ENCODE assay signal across 12 cellular contexts in the genomic region with DNA sequence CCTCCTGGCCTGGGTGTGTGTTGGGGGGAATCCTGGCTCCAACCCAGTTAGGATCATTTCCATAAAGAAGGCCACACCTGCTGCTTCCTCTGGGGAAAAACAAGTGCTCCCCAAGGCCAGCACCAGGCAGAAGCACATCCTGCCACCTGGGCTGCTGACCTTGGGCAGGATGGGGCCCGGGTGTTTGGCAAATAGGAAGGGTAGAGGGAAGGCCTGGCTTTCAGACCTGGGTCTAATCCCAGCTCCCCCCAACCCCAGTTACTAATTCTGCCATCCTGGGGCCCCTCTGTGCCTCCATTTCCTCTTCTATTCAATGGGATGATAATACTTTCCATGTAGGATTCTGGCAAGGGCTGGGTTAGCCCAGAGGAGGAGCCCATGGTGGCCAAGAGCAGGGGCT. TPM values are rescaled to one million over a fixed set of nuclear protein-coding genes. Genes with fewer than 3 reads are reported as not detected.
A peak's percentile ranks its signal among the peaks of the same experiment; 100 is the strongest.
DNase-seq lines count a peak whose midpoint lies in the region; ATAC-seq and TF ChIP-seq lines count a peak whose summit lies in the region.
"Had no signal": no experiment of that assay in that cellular context is flagged by ENCODE, and none has a peak within 500 bp of the region (broad histone marks: within the 10 kb centered on the region; RNA-seq: fewer than 3 reads in every experiment).

No MANE protein-coding gene starts in this region.

- H3K4me1 Mint-ChIP-seq in T-cell, result peaks cover 69 to 83% (median 81%) of the 10 kb centered on the region in 3 donors
- H3K4me1 Mint-ChIP-seq in endothelial cell (ENCODE audit: unreplicated experiment), result peaks cover 8% of the 10 kb centered on the region

- H3K4me3 ChIP-seq in heart right ventricle, result no peak overlapping the region
- no peak overlapping the region for H3K4me3 ChIP-seq in lower lobe of right lung
- no peak overlapping the region for H3K4me3 ChIP-seq in upper lobe of left lung

- H3K27me3 Mint-ChIP-seq in T-cell (no peaks in the 10 kb centered on the region), endothelial cell (ENCODE audit: unreplicated experiment) (peaks cover 13% of the 10 kb centered on the region)

- H3K27ac ChIP-seq in heart right ventricle (peak overlapping the region in 9 of 10 donors; percentile 54 to 75 (median 65)), lower lobe of right lung (peak overlapping the region; percentile 59), upper lobe of left lung (peak overlapping the region in 3 of 4 donors; percentile 4 to 50 (median 20))
- H3K27ac ChIP-seq: neutrophil had no signal

- H3K27ac Mint-ChIP-seq in T-cell (peak overlapping the region; percentile 98 to 100), endothelial cell (ENCODE audit: unreplicated experiment) (no peak overlapping the region)
- H3K27ac Mint-ChIP-seq: WTC11 had no signal

- TF ChIP-seq EP300 in upper lobe of left lung (IDR thresholded peaks at IDR 0.05), result no peak

- peaks cover 13 to 75% (median 59%) of the 10 kb centered on the region in 9 donors for H3K4me1 ChIP-seq in heart right ventricle
- H3K4me1 ChIP-seq in lower lobe of right lung, result peaks cover 50% of the 10 kb centered on the region
- H3K4me1 ChIP-seq in upper lobe of left lung, result peaks cover 25 to 46% (median 37%) of the 10 kb centered on the region in 4 donors

- POLR2A ChIA-PET in T-cell (lab: Charles Lee), result no interaction called here

- no peak for ATAC-seq in heart right ventricle
- ATAC-seq in Right ventricle myocardium superior (ENCODE audit: poor library complexity), result no peak
- no peak for ATAC-seq in T-cell (replicated peaks in 1 of 4)
- no peak for ATAC-seq in lower lobe of right lung
- ATAC-seq in upper lobe of left lung (ENCODE audit: low FRiP score in 2 of 2), result no peak
- ATAC-seq in left colon, result no peak
- ATAC-seq: WTC11 had no signal

- H3K36me3 Mint-ChIP-seq in T-cell (peaks cover 28% of the 10 kb centered on the region), endothelial cell (ENCODE audit: low read depth, unreplicated experiment) (no peaks in the 10 kb centered on the region)
- H3K36me3 Mint-ChIP-seq: WTC11 had no signal

- H3K9me3 ChIP-seq in heart right ventricle (no peaks in the 10 kb centered on the region), lower lobe of right lung (no peaks in the 10 kb centered on the region), upper lobe of left lung (no peaks in the 10 kb centered on the region)
- H3K9me3 ChIP-seq: neutrophil had no signal

- H3K4me3 Mint-ChIP-seq in T-cell, result peak overlapping the region; percentile 99 to 100 (median 99)
- no peak overlapping the region for H3K4me3 Mint-ChIP-seq in endothelial cell (ENCODE audit: unreplicated experiment)
- H3K4me3 Mint-ChIP-seq: WTC11 had no signal

- intact Hi-C loops in heart right ventricle (cut with DNase I) (no loop called here), Right ventricle myocardium superior (cut with DNase I) (no loop called here), lower lobe of right lung (cut with DNase I) (no loop called here), left colon (cut with DNase I, micrococcal nuclease) (no loop called here)

- H3K9me3 Mint-ChIP-seq in T-cell (no peaks in the 10 kb centered on the region), endothelial cell (ENCODE audit: unreplicated experiment) (no peaks in the 10 kb centered on the region)
- H3K9me3 Mint-ChIP-seq: WTC11 had no signal

- no peaks in the 10 kb centered on the region for H3K27me3 ChIP-seq in heart right ventricle
- H3K27me3 ChIP-seq in lower lobe of right lung (ENCODE audit: low read depth), result no peaks in the 10 kb centered on the region
- no peaks in the 10 kb centered on the region for H3K27me3 ChIP-seq in upper lobe of left lung
- H3K27me3 ChIP-seq: neutrophil had no signal

- no peak for DNase-seq in heart right ventricle
- DNase-seq in Right ventricle myocardium superior, result no peak
- DNase-seq in T-cell, result no peak
- DNase-seq in lower lobe of right lung, result no peak
- DNase-seq in upper lobe of left lung, result no peak
- DNase-seq in left colon, result no peak
- no peak for DNase-seq in endothelial cell (ENCODE audit: low spot score)
- DNase-seq in SIG-M5 (lab: John Stamatoyannopoulos, UW), result no peak
- DNase-seq: NCI-H526 treated with DMSO at 0.1 percent for 48 hours; stimulated activated CD8-positive, alpha-beta memory T cell treated with anti-CD3 and anti-CD28 coated beads, Interleukin-4, amount 100 ng/mL, for 48 hours had no signal

- TF ChIP-seq POLR2A in upper lobe of left lung (IDR thresholded peaks at IDR 0.05), result no peak

- CTCF ChIA-PET in T-cell (lab: Charles Lee), result no interaction called here

- 69 to 75% methylated on average over 1 of the region's 1 CpG for WGBS in heart right ventricle, 2 donors
- WGBS in upper lobe of left lung, 2 donors, result 62% methylated on average over 1 of the region's 1 CpG; no CpG with 5 or more reads in 1 of the 2 donors

- H3K36me3 ChIP-seq in heart right ventricle (peaks cover 0 to 17% (median 0%) of the 10 kb centered on the region in 9 donors), lower lobe of right lung (no peaks in the 10 kb centered on the region), upper lobe of left lung (no peaks in the 10 kb centered on the region)
- H3K36me3 ChIP-seq: neutrophil had no signal

- no peak for TF ChIP-seq CTCF in heart right ventricle (IDR thresholded peaks at IDR 0.05)
- no peak for TF ChIP-seq CTCF in lower lobe of right lung (IDR thresholded peaks at IDR 0.05)
- no peak for TF ChIP-seq CTCF in upper lobe of left lung (IDR thresholded peaks at IDR 0.05)
- TF ChIP-seq CTCF in endothelial cell (IDR thresholded peaks at IDR 0.05; ENCODE audit: unreplicated experiment), result no peak

RNA-seq across cellular contexts. Expression of a gene that starts 3.0 kb away (rescaled TPM):
- total RNA-seq in heart right ventricle (10 to 100 TPM in 8 of 10 donors, 1 to 10 TPM in 2; 7.5 to 49.6 (median 13.5) TPM), Right ventricle myocardium superior (9.9 TPM), T-cell (100 to 1,000 TPM; 390 to 711 (median 496) TPM), lower lobe of right lung (47.5 TPM), upper lobe of left lung (100 to 1,000 TPM in 2 of 6 donors, 10 to 100 TPM in 4; 29.2 to 361 (median 52.7) TPM), left colon (100 to 1,000 TPM in 1 of 2 donors, 10 to 100 TPM in 1; 57.7 to 125 TPM), endothelial cell (ENCODE audit: unreplicated experiment) (2.4 TPM)
- 10 to 100 TPM in 1 of 2 donors, 1 to 10 TPM in 1; 6.2 to 26.0 TPM for polyA plus RNA-seq in heart right ventricle

RNA-seq across cellular contexts. Expression of a gene that starts 24.6 kb away (rescaled TPM):
- total RNA-seq in heart right ventricle, result 1 to 10 TPM in 1 of 10 donors, under 1 TPM in 6, not detected in 3; 0.17 to 2.1 (median 0.31) TPM
- polyA plus RNA-seq in heart right ventricle, result under 1 TPM; 0.15 to 0.32 TPM
- 0.24 TPM for total RNA-seq in Right ventricle myocardium superior
- under 1 TPM in 3 of 5 donors, not detected in 2; 0.18 to 0.25 (median 0.19) TPM for total RNA-seq in T-cell
- 1.1 TPM for total RNA-seq in lower lobe of right lung
- 1 to 10 TPM in 1 of 6 donors, under 1 TPM in 4, not detected in 1; 0.29 to 1.5 (median 0.91) TPM for total RNA-seq in upper lobe of left lung
- total RNA-seq in left colon, result under 1 TPM in 1 of 2 donors, not detected in 1; 0.28 TPM
- total RNA-seq in endothelial cell (ENCODE audit: unreplicated experiment), result 7.8 TPM
- total RNA-seq: WTC11 had no signal

RNA-seq across cellular contexts. Expression of a gene that starts 54.4 kb away (rescaled TPM):
- 100 to 1,000 TPM; 107 to 175 (median 128) TPM for total RNA-seq in heart right ventricle
- 100 to 1,000 TPM in 1 of 2 donors, 10 to 100 TPM in 1; 29.6 to 151 TPM for polyA plus RNA-seq in heart right ventricle
- 105 TPM for total RNA-seq in Right ventricle myocardium superior
- total RNA-seq in T-cell, result 100 to 1,000 TPM; 149 to 185 (median 167) TPM
- 174 TPM for total RNA-seq in lower lobe of right lung
- total RNA-seq in upper lobe of left lung, result 100 to 1,000 TPM in 5 of 6 donors, 10 to 100 TPM in 1; 81.0 to 283 (median 196) TPM
- 100 to 1,000 TPM; 156 to 184 TPM for total RNA-seq in left colon
- total RNA-seq in endothelial cell (ENCODE audit: unreplicated experiment), result 60.8 TPM
